Comparison of ENCODE assay signal across 8 cellular contexts in genomic region chr20:20452254-20452676, GRCh38.
DNase-seq lines count a peak whose midpoint lies in the region; ATAC-seq and TF ChIP-seq lines count a peak whose summit lies in the region.

No MANE protein-coding gene starts in this region.

- peak overlapping the region; percentile 58 for H2AFZ ChIP-seq in ACC112 (ENCODE audit: low read length, unreplicated experiment)
- peak overlapping the region; percentile 1; the same call in 1 of the 2 replicates for H2AFZ ChIP-seq in OCI-LY1 (ENCODE audit: low read length)

- no peaks in the 10 kb centered on the region for H3K27me3 ChIP-seq in ACC112 (ENCODE audit: insufficient read depth, low read length)
- H3K27me3 ChIP-seq in OCI-LY1 (ENCODE audit: insufficient read depth, low read length) = no peaks in the 10 kb centered on the region
- H3K27me3 ChIP-seq in heart left ventricle = no peaks in the 10 kb centered on the region

- H3K9me3 ChIP-seq in OCI-LY1 (ENCODE audit: low read length) = no peaks in the 10 kb centered on the region
- no peaks in the 10 kb centered on the region for H3K9me3 ChIP-seq in heart left ventricle

- peak overlapping the region; percentile 67 for H3K4me3 Mint-ChIP-seq in activated naive CD4-positive, alpha-beta T cell treated with anti-CD3 and anti-CD28 coated beads for 36 hours

- no peaks in the 10 kb centered on the region for H3F3A ChIP-seq in OCI-LY1 (ENCODE audit: insufficient read depth, low read length)

- in situ Hi-C loops in ACHN (cut with HindIII; ENCODE audit: low pct_ligation_motif_present, low pct_unique_long_range_greater_than_20kb, low sequenced_read_pairs) = no loop called here

- H4K20me1 ChIP-seq in OCI-LY1 (ENCODE audit: insufficient read depth, low read length) = no peaks in the 10 kb centered on the region

- peaks cover 12% of the 10 kb centered on the region for H3K36me3 Mint-ChIP-seq in activated naive CD4-positive, alpha-beta T cell treated with anti-CD3 and anti-CD28 coated beads for 36 hours (ENCODE audit: low read depth)

- no peaks in the 10 kb centered on the region for H3K79me2 ChIP-seq in ACC112 (ENCODE audit: control insufficient read depth, insufficient read depth, low read length, unreplicated experiment)
- no peaks in the 10 kb centered on the region for H3K79me2 ChIP-seq in OCI-LY1 (ENCODE audit: insufficient read depth, low read length)

- H3K27ac ChIP-seq in ACC112 (ENCODE audit: low read depth, low read length) (no peak overlapping the region), OCI-LY1 (ENCODE audit: low read depth, low read length, poor library complexity, severe bottlenecking) (no peak overlapping the region), heart left ventricle (peak overlapping the region in 1 of 12 donors; percentile 30)

- no peak overlapping the region; the same call in 1 of the 2 replicates for H3K9ac ChIP-seq in OCI-LY1 (ENCODE audit: low read length)

- peak; percentile 83 for DNase-seq in activated naive CD4-positive, alpha-beta T cell treated with anti-CD3 and anti-CD28 coated beads for 36 hours
- peak; percentile 29 to 83 (median 59) for DNase-seq in heart left ventricle
- peak; percentile 26 for DNase-seq in renal cortical epithelial cell (ENCODE audit: low read depth)
- no peak for DNase-seq in ACHN

- H3K4me1 ChIP-seq in ACC112 (ENCODE audit: control insufficient read depth, insufficient read depth, low read length, unreplicated experiment) = peaks cover 17% of the 10 kb centered on the region
- peaks cover 12% of the 10 kb centered on the region for H3K4me1 ChIP-seq in OCI-LY1 (ENCODE audit: insufficient read depth, low read length, severe bottlenecking)
- peaks cover 0 to 53% (median 22%) of the 10 kb centered on the region in 12 donors for H3K4me1 ChIP-seq in heart left ventricle

- no peaks in the 10 kb centered on the region for H3K27me3 Mint-ChIP-seq in activated naive CD4-positive, alpha-beta T cell treated with anti-CD3 and anti-CD28 coated beads for 36 hours (ENCODE audit: low read depth)

- H3K36me3 ChIP-seq in ACC112 (ENCODE audit: insufficient read depth, low read length) = no peaks in the 10 kb centered on the region
- no peaks in the 10 kb centered on the region for H3K36me3 ChIP-seq in OCI-LY1 (ENCODE audit: insufficient read depth, low read length)
- peaks cover 0 to 8% (median 0%) of the 10 kb centered on the region in 9 donors for H3K36me3 ChIP-seq in heart left ventricle

- no peaks in the 10 kb centered on the region for H3K9me3 Mint-ChIP-seq in activated naive CD4-positive, alpha-beta T cell treated with anti-CD3 and anti-CD28 coated beads for 36 hours

- CTCF ChIA-PET in activated naive CD4-positive, alpha-beta T cell treated with anti-CD3 and anti-CD28 coated beads for 36 hours (lab: Charles Lee) = interaction anchor here (0.7 to 1.4 kb wide), 7 partner anchors 9 to 142 kb away, joined by 3 to 6 read pairs (median 3); no protein-coding TSS in a partner anchor

- H3K4me1 Mint-ChIP-seq in activated naive CD4-positive, alpha-beta T cell treated with anti-CD3 and anti-CD28 coated beads for 36 hours (ENCODE audit: low read depth) = peaks cover 36% of the 10 kb centered on the region

- intact Hi-C loops in activated naive CD4-positive, alpha-beta T cell treated with anti-CD3 and anti-CD28 coated beads for 36 hours (cut with micrococcal nuclease) = loop anchor here (2.0 to 10.0 kb wide), 4 partner anchors 39 to 853 kb away; partner anchors contain the start of genes RALGAPA2 and XRN2
- intact Hi-C loops in heart left ventricle (cut with DNase I) = loop anchor here in 2 of 10 donors (10.0 kb wide), 2 partner anchors 87 to 367 kb away; partner anchors contain the start of gene INSM1 (in 1 of the 2)

- 20 to 36% (median 36%) methylated on average over 19 of the region's 19 CpGs for WGBS in heart left ventricle, 4 donors

- no peaks in the 10 kb centered on the region for H3K9me2 ChIP-seq in OCI-LY1 (ENCODE audit: low read depth, low read length)

- peak overlapping the region; percentile 56 for H3K4me2 ChIP-seq in OCI-LY1 (ENCODE audit: low read length)

- H3K4me3 ChIP-seq in ACC112 (ENCODE audit: low read depth, low read length) (peak overlapping the region; percentile 58), OCI-LY1 (ENCODE audit: low read depth, low read length, poor library complexity, severe bottlenecking) (peak overlapping the region; percentile 27), heart left ventricle (peak overlapping the region in 5 of 12 donors; percentile 2 to 38 (median 5))

- ATAC-seq in GM18907 (IDR thresholded peaks at IDR 0.05; ENCODE audit: unreplicated experiment) = peak; percentile 94
- ATAC-seq in HG03095 (IDR thresholded peaks at IDR 0.05; ENCODE audit: unreplicated experiment) = peak; percentile 86
- peak; percentile 13 to 69 (median 50) for ATAC-seq in heart left ventricle

- H3K27ac Mint-ChIP-seq in activated naive CD4-positive, alpha-beta T cell treated with anti-CD3 and anti-CD28 coated beads for 36 hours = peak overlapping the region; percentile 56

- TF ChIP-seq CTCF in OCI-LY1 (IDR thresholded peaks at IDR 0.05; ENCODE audit: low read length) (no peak), heart left ventricle (IDR thresholded peaks at IDR 0.05) (peak in 1 of 12 donors; percentile 11)

- no peak for TF ChIP-seq POLR2A in heart left ventricle (IDR thresholded peaks at IDR 0.05)
